In genomic region chr9:37608250-37608649, GRCh38 we compare ENCODE assay signal across 38 cellular contexts. TPM values are rescaled to one million over a fixed set of nuclear protein-coding genes. Genes with fewer than 3 reads are reported as not detected.
"Had no signal": no experiment of that assay in that cellular context is flagged by ENCODE, and none has a peak within 500 bp of the region (broad histone marks: within the 10 kb centered on the region; RNA-seq: fewer than 3 reads in every experiment).

No MANE protein-coding gene starts in this region.

- DNase-seq: Karpas-422, Kasumi-1, MG63, MM.1S, MV-4-11, NCI-H1048, NCI-H1092, NCI-H1092 treated with DMSO at 0.1 percent for 48 hours, NCI-H1105, NCI-H1105 treated with DMSO at 0.1 percent for 48 hours, NCI-H1417, NCI-H1417 treated with DMSO at 0.1 percent for 48 hours, NCI-H1436, NCI-H1436 treated with DMSO at 0.1 percent for 48 hours, NCI-H146, NCI-H1694, NCI-H1694 treated with DMSO at 0.1 percent for 48 hours, NCI-H187, NCI-H187 treated with DMSO at 0.1 percent for 48 hours, NCI-H1930, NCI-H2029, NCI-H2029 treated with DMSO at 0.1 percent for 48 hours, NCI-H2081, NCI-H2081 treated with DMSO at 0.1 percent for 48 hours, NCI-H2107, NCI-H2171, NCI-H2171 treated with DMSO at 0.1 percent for 48 hours, NCI-H2227 treated with DMSO at 0.1 percent for 48 hours, NCI-H226, NCI-H345, NCI-H446, NCI-H446 treated with DMSO at 0.1 percent for 48 hours, NCI-H510A, NCI-H510A treated with DMSO at 0.1 percent for 48 hours, NCI-H524 had no signal

- H3K36me3 ChIP-seq: MG63 had no signal

- H3K4me3 ChIP-seq: MG63 had no signal

- H3K9me3 ChIP-seq: MG63 had no signal

- H3K27me3 ChIP-seq: MG63 had no signal

RNA-seq across cellular contexts. Expression of gene FRMPD1, which starts 42.5 kb away (rescaled TPM):
- total RNA-seq: M059J, MCF 10A, NCI-H460 had no signal
